8 cellular contexts compared by ENCODE assay signal in the genomic region with DNA sequence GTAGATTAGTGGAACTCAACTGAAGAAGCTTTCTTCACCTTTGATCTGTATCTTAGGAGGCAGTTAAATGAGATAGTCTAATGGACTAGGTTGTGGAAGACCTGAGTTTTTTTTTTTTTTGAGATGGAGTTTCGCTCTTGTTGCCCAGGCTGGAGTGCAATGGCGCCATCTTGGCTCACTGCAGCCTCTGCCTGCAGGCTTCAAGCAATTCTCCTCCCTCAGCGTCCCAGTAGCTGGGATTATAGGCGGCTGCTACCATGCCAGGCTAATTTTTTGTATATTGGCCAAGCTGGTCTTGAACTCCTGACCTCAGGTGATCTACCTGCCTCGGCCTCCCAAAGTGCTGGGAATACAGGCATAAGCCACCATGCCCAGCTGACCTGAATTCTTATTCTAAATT. TPM values are rescaled to one million over a fixed set of nuclear protein-coding genes. Genes with fewer than 3 reads are reported as not detected.
DNase-seq lines count a peak whose midpoint lies in the region; TF ChIP-seq lines count a peak whose summit lies in the region.
"Not testable (repeated sequence)": the region's sequence is repeated elsewhere in the genome, so short reads cannot be mapped to it uniquely, and the experiment has no call there.

No MANE protein-coding gene starts in this region.

- H3K9me3 Mint-ChIP-seq in activated naive CD8-positive, alpha-beta T cell (ENCODE audit: low read depth); endothelial cell (ENCODE audit: unreplicated experiment); progenitor cell of endocrine pancreas (ENCODE audit: low read depth): not testable (repeated sequence)

- not testable (repeated sequence) for H3K36me3 ChIP-seq in BLaER1; GM23248 (ENCODE audit: low read depth)

- H3K9ac ChIP-seq in BLaER1 = not testable (repeated sequence)
- peak overlapping the region; percentile 98 for H3K9ac ChIP-seq in GM23248

- peak overlapping the region; percentile 94 for H3K4me3 Mint-ChIP-seq in activated naive CD8-positive, alpha-beta T cell
- H3K4me3 Mint-ChIP-seq in endothelial cell (ENCODE audit: unreplicated experiment) = not testable (repeated sequence)
- peak overlapping the region; percentile 92 for H3K4me3 Mint-ChIP-seq in progenitor cell of endocrine pancreas (ENCODE audit: low read depth)

- DNase-seq in GM23248; endothelial cell (ENCODE audit: low spot score); progenitor cell of endocrine pancreas (ENCODE audit: low spot score, unreplicated experiment): not testable (repeated sequence)
- DNase-seq in NCI-H2081 (lab: John Stamatoyannopoulos, UW) = peak; percentile 45 to 54
- DNase-seq in SK-N-DZ (ENCODE audit: low spot score) = peak; percentile 44
- peak; percentile 23 for DNase-seq in kidney tubule cell (ENCODE audit: low spot score)

- H3K27ac ChIP-seq in BLaER1, GM23248: not testable (repeated sequence)

- H3K9me2 ChIP-seq in GM23248 (ENCODE audit: insufficient read depth) = not testable (repeated sequence)

- H3K9me3 ChIP-seq in BLaER1 = peaks cover 28% of the 10 kb centered on the region
- not testable (repeated sequence) for H3K9me3 ChIP-seq in GM23248 (ENCODE audit: low read depth)

- H3K27me3 Mint-ChIP-seq in activated naive CD8-positive, alpha-beta T cell; progenitor cell of endocrine pancreas: not testable (repeated sequence)
- H3K27me3 Mint-ChIP-seq in endothelial cell (ENCODE audit: unreplicated experiment) = peaks cover 15% of the 10 kb centered on the region

- H3K4me3 ChIP-seq in BLaER1 = not testable (repeated sequence)
- H3K4me3 ChIP-seq in GM23248 = peak overlapping the region; percentile 93

- TF ChIP-seq CTCF in endothelial cell (IDR thresholded peaks at IDR 0.05; ENCODE audit: unreplicated experiment); progenitor cell of endocrine pancreas (IDR thresholded peaks at IDR 0.05; ENCODE audit: unreplicated experiment): not testable (repeated sequence)

- peaks cover 11% of the 10 kb centered on the region for H3K36me3 Mint-ChIP-seq in activated naive CD8-positive, alpha-beta T cell
- not testable (repeated sequence) for H3K36me3 Mint-ChIP-seq in endothelial cell (ENCODE audit: low read depth, unreplicated experiment); progenitor cell of endocrine pancreas (ENCODE audit: insufficient read depth)

- WGBS in GM23248 (ENCODE audit: low coverage in 1 of 2, low lambda C conversion rate in 2 of 2, missing lambda C conversion rate in 2 of 2), 2 experiments = 72% methylated on average over 5 of the region's 5 CpGs

- H3K27ac Mint-ChIP-seq in activated naive CD8-positive, alpha-beta T cell; progenitor cell of endocrine pancreas: not testable (repeated sequence)
- peak overlapping the region; percentile 28 for H3K27ac Mint-ChIP-seq in endothelial cell (ENCODE audit: unreplicated experiment)

- H2AFZ ChIP-seq in GM23248 = peak overlapping the region; percentile 86; the same call in 1 of the 2 replicates

- H3K4me1 Mint-ChIP-seq in activated naive CD8-positive, alpha-beta T cell (ENCODE audit: low read depth) = peaks cover 53% of the 10 kb centered on the region
- H3K4me1 Mint-ChIP-seq in endothelial cell (ENCODE audit: unreplicated experiment) (peaks cover 17% of the 10 kb centered on the region), progenitor cell of endocrine pancreas (ENCODE audit: low read depth) (peaks cover 32% of the 10 kb centered on the region)

- not testable (repeated sequence) for H3K27me3 ChIP-seq in BLaER1; GM23248 (replicated peaks; ENCODE audit: insufficient read depth)

- H3K4me1 ChIP-seq in BLaER1 = peaks cover 40% of the 10 kb centered on the region
- peaks cover 34% of the 10 kb centered on the region for H3K4me1 ChIP-seq in GM23248 (ENCODE audit: insufficient read depth)

- in situ Hi-C loops in GM23248 (cut with MboI) = not testable (repeated sequence)

- H3K4me2 ChIP-seq in BLaER1 = peak overlapping the region; percentile 82
- peak overlapping the region; percentile 100 for H3K4me2 ChIP-seq in GM23248 (ENCODE audit: unreplicated experiment)

- peaks cover 24% of the 10 kb centered on the region for H4K20me1 ChIP-seq in BLaER1
- not testable (repeated sequence) for H4K20me1 ChIP-seq in GM23248 (ENCODE audit: insufficient read depth)

- H3F3A ChIP-seq in GM23248 (ENCODE audit: insufficient read depth) = not testable (repeated sequence)

- peaks cover 80% of the 10 kb centered on the region for H3K79me2 ChIP-seq in GM23248 (ENCODE audit: insufficient read depth)

RNA-seq across cellular contexts. Expression of gene LNP1, which starts 2.0 kb away (rescaled TPM):
- total RNA-seq in GM23248 (2014; rRNA removed; shearing (Covaris generic)) = 2.9 TPM in 2 replicates
- polyA plus RNA-seq in GM23248 (2016; fragmentation: Nextera tagmentation; extraction: Ambion mirVana) = 1.2 and 1.3 TPM in 2 replicates
- polyA plus RNA-seq in SK-N-DZ (2014; cell fraction: cytosol; rRNA removed) = 17.1 and 18.7 TPM in 2 replicates
- polyA plus RNA-seq in SK-N-DZ (2014; cell fraction: nucleus; rRNA removed) = 8.0 and 8.3 TPM in 2 replicates
- total RNA-seq in endothelial cell (ENCODE audit: unreplicated experiment) = 0.67 TPM
- total RNA-seq in progenitor cell of endocrine pancreas = 2.7 and 3.6 TPM in 2 replicates

RNA-seq across cellular contexts. Expression of gene TOMM70, which starts 2.5 kb away (rescaled TPM):
- 42.2 and 50.7 TPM in 2 replicates for total RNA-seq in GM23248 (2014; rRNA removed; shearing (Covaris generic))
- 18.8 and 21.5 TPM in 2 replicates for polyA plus RNA-seq in GM23248 (2016; fragmentation: Nextera tagmentation; extraction: Ambion mirVana)
- 74.8 and 83.2 TPM in 2 replicates for polyA plus RNA-seq in SK-N-DZ (2014; cell fraction: cytosol; rRNA removed)
- 27.1 and 37.2 TPM in 2 replicates for polyA plus RNA-seq in SK-N-DZ (2014; cell fraction: nucleus; rRNA removed)
- 29.1 TPM for total RNA-seq in endothelial cell (ENCODE audit: unreplicated experiment)
- total RNA-seq in progenitor cell of endocrine pancreas = 38.3 and 41.8 TPM in 2 replicates
